Comparison of ENCODE assay signal across 9 cellular contexts in genomic region chr6:160137989-160138835, GRCh38. TPM values are rescaled to one million over a fixed set of nuclear protein-coding genes. Genes with fewer than 3 reads are reported as not detected.
DNase-seq lines count a peak whose midpoint lies in the region; ATAC-seq and TF ChIP-seq lines count a peak whose summit lies in the region.
"Had no signal": no experiment of that assay in that cellular context is flagged by ENCODE, and none has a peak within 500 bp of the region (broad histone marks: within the 10 kb centered on the region; RNA-seq: fewer than 3 reads in every experiment).

No MANE protein-coding gene starts in this region.

- H2AFZ ChIP-seq in neuronal stem cell (ENCODE audit: low read length) = peak overlapping the region; percentile 50

- H3K23ac ChIP-seq in neuronal stem cell (ENCODE audit: low read depth, low read length, poor library complexity) = no peak overlapping the region

- DNase-seq in activated gamma-delta T cell treated with Interleukin-2 at 50 U/mL for 16 hours (peak; percentile 53), activated gamma-delta T cell (lab: John Stamatoyannopoulos, UW) (no peak), NOMO-1 treated with DMSO at 0.1 percent for 48 hours (lab: John Stamatoyannopoulos, UW; ENCODE audit: unreplicated experiment) (peak; percentile 44), activated T-cell treated with anti-CD3 and anti-CD28 coated beads for 48 hours (ENCODE audit: low read depth) (peak; percentile 55), fibroblast of mammary gland (ENCODE audit: low read depth) (peak; percentile 72), neuronal stem cell (ENCODE audit: low spot score) (peak; percentile 31), tibial nerve (ENCODE audit: low spot score in 2 of 2) (peak in 1 of 2 donors; percentile 57)

- ATAC-seq in HG03095 (IDR thresholded peaks at IDR 0.05; ENCODE audit: unreplicated experiment) = peak; percentile 70

- no peak overlapping the region for H3K9ac ChIP-seq in neuronal stem cell (ENCODE audit: low read depth, low read length, poor library complexity)

- no peak overlapping the region for H2BK5ac ChIP-seq in neuronal stem cell (ENCODE audit: low read length)

- no peak overlapping the region for H2BK12ac ChIP-seq in neuronal stem cell (ENCODE audit: low read length)

- H3K4me3 ChIP-seq in fibroblast of mammary gland (ENCODE audit: control insufficient read depth, low read depth, low read length) (no peak overlapping the region), neuronal stem cell (ENCODE audit: low read length in 2 of 2) (no peak overlapping the region), tibial nerve (no peak overlapping the region)
- H3K4me3 ChIP-seq: skin epidermis had no signal

- TF ChIP-seq POLR2A in tibial nerve (IDR thresholded peaks at IDR 0.05) = no peak

- no CpG with 5 or more reads among the region's 8 CpGs for WGBS in neuronal stem cell (ENCODE audit: extremely low coverage in 2 of 2, insufficient read length in 2 of 2, insufficient replicate concordance in 1 of 2), 2 donors
- 56 to 62% methylated on average over 8 of the region's 8 CpGs for WGBS in tibial nerve, 2 donors

- TF ChIP-seq EP300 in tibial nerve (IDR thresholded peaks at IDR 0.05) = no peak

- H3K27me3 ChIP-seq in neuronal stem cell (ENCODE audit: control insufficient read depth in 3 of 3, insufficient read depth in 3 of 3, low read depth in 1 of 3, low read length in 3 of 3) (no peaks in the 10 kb centered on the region), tibial nerve (no peaks in the 10 kb centered on the region)

- H3K36me3 ChIP-seq in neuronal stem cell (replicated peaks in 1 of 2; ENCODE audit: control insufficient read depth in 2 of 2, insufficient read depth in 2 of 2, low read length in 2 of 2) (no peaks in the 10 kb centered on the region), tibial nerve (peaks cover 0 to 4% (median 0%) of the 10 kb centered on the region in 3 donors)

- H4K8ac ChIP-seq in neuronal stem cell (ENCODE audit: low read depth, low read length) = no peak overlapping the region

- no peak overlapping the region for H2BK15ac ChIP-seq in neuronal stem cell (ENCODE audit: low read length)

- H3K4me1 ChIP-seq in neuronal stem cell (ENCODE audit: control insufficient read depth in 2 of 2, insufficient read depth in 1 of 2, low read depth in 1 of 2, low read length in 2 of 2) (peaks cover 0 to 6% of the 10 kb centered on the region in 2 donors), tibial nerve (peaks cover 0 to 15% (median 2%) of the 10 kb centered on the region in 4 donors)

- no peak overlapping the region for H3K14ac ChIP-seq in neuronal stem cell (ENCODE audit: low read length)

- H4K91ac ChIP-seq in neuronal stem cell (ENCODE audit: low read depth, low read length, poor library complexity) = no peak overlapping the region

- peak; percentile 77 for TF ChIP-seq CTCF in fibroblast of mammary gland (conservative IDR thresholded peaks at IDR 0.05; ENCODE audit: control insufficient read depth, insufficient read depth, low read depth, low read length)
- peak in 4 of 5 experiments; percentile 45 to 62 (median 54) for TF ChIP-seq CTCF in tibial nerve (IDR thresholded peaks at IDR 0.05)

- no peak overlapping the region for H3K18ac ChIP-seq in neuronal stem cell (ENCODE audit: low read length)

- no peak overlapping the region for H2BK120ac ChIP-seq in neuronal stem cell (ENCODE audit: low read depth, low read length)

- H3K4me2 ChIP-seq in neuronal stem cell (ENCODE audit: insufficient read depth, low read length, poor library complexity, severe bottlenecking) = no peak overlapping the region

- no peaks in the 10 kb centered on the region for H3K9me3 ChIP-seq in neuronal stem cell (replicated peaks in 1 of 2; ENCODE audit: control insufficient read depth in 2 of 2, insufficient read depth in 1 of 2, low read depth in 1 of 2, low read length in 2 of 2)
- H3K9me3 ChIP-seq in tibial nerve = no peaks in the 10 kb centered on the region

- H3K27ac ChIP-seq in neuronal stem cell (replicated peaks; ENCODE audit: low read length) (no peak overlapping the region), tibial nerve (no peak overlapping the region)
- H3K27ac ChIP-seq: skin epidermis had no signal

- H3K79me1 ChIP-seq in neuronal stem cell (ENCODE audit: low read depth, low read length) = no peaks in the 10 kb centered on the region

- no peak overlapping the region for H3K4ac ChIP-seq in neuronal stem cell (ENCODE audit: low read length)

- no peak overlapping the region for H2AK5ac ChIP-seq in neuronal stem cell (ENCODE audit: low read depth, low read length)

RNA-seq across cellular contexts. Expression of gene SLC22A1, which starts 16.6 kb away (rescaled TPM):
- polyA plus RNA-seq in neuronal stem cell (2013, experiment 1 of 2) = 0.28 TPM
- polyA plus RNA-seq in neuronal stem cell (2013, experiment 2 of 2) = 0.21 TPM
- 1 to 10 TPM; 1.3 to 5.5 (median 2.3) TPM for total RNA-seq in tibial nerve
